In the genomic region with DNA sequence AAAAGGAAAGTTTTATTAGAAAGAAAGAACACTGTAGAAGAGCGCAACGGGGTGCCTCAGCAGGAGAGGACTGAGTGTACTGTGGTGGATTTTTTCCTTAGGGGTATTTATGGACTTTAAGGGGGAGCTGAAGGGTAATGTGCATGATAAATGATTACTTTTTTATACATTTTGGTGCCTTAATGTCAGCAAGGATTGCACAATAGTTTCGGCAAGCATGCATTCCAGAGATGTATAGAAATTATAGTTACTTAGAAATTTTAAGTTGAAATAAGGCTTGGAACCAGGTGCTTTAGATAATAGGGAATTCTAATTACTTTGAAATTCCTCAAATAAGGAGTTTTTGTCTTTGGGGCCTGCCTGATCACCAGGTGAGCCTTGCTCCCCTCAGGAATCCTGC, we compare ENCODE assay signal across 38 cellular contexts. TPM values are rescaled to one million over a fixed set of nuclear protein-coding genes. Genes with fewer than 3 reads are reported as not detected.
"Had no signal": no experiment of that assay in that cellular context is flagged by ENCODE, and none has a peak within 500 bp of the region (broad histone marks: within the 10 kb centered on the region; RNA-seq: fewer than 3 reads in every experiment).

No MANE protein-coding gene starts in this region.

- H3K27me3 ChIP-seq: MG63 had no signal

- H3K9me3 ChIP-seq: MG63 had no signal

- H3K36me3 ChIP-seq: MG63 had no signal

- DNase-seq: Karpas-422, Kasumi-1, MG63, MM.1S, MV-4-11, NCI-H1048, NCI-H1092, NCI-H1092 treated with DMSO at 0.1 percent for 48 hours, NCI-H1105, NCI-H1105 treated with DMSO at 0.1 percent for 48 hours, NCI-H1417, NCI-H1417 treated with DMSO at 0.1 percent for 48 hours, NCI-H1436, NCI-H1436 treated with DMSO at 0.1 percent for 48 hours, NCI-H146, NCI-H1694, NCI-H1694 treated with DMSO at 0.1 percent for 48 hours, NCI-H187, NCI-H187 treated with DMSO at 0.1 percent for 48 hours, NCI-H1930, NCI-H2029, NCI-H2029 treated with DMSO at 0.1 percent for 48 hours, NCI-H2081, NCI-H2081 treated with DMSO at 0.1 percent for 48 hours, NCI-H2107, NCI-H2171, NCI-H2171 treated with DMSO at 0.1 percent for 48 hours, NCI-H2227 treated with DMSO at 0.1 percent for 48 hours, NCI-H226, NCI-H345, NCI-H446, NCI-H446 treated with DMSO at 0.1 percent for 48 hours, NCI-H510A had no signal

- H3K4me2 ChIP-seq: KMS-11 had no signal

- H3K27ac ChIP-seq: KMS-11 had no signal

- H3K4me3 ChIP-seq: MG63 had no signal

- H3K9ac ChIP-seq: KMS-11 had no signal

RNA-seq across cellular contexts. Expression of gene SERPINA7, which starts 30.5 kb away (rescaled TPM):
- total RNA-seq: LHCN-M2, M059J, MCF 10A, NCI-H460 had no signal
